ENCODE assay signal across 25 cellular contexts in genomic region chr7:11524476-11525398, GRCh38.
DNase-seq lines count a peak whose midpoint lies in the region; ATAC-seq and TF ChIP-seq lines count a peak whose summit lies in the region.
"Had no signal": no experiment of that assay in that cellular context is flagged by ENCODE, and none has a peak within 500 bp of the region (broad histone marks: within the 10 kb centered on the region; RNA-seq: fewer than 3 reads in every experiment).

No MANE protein-coding gene starts in this region.

- H3K4me2 ChIP-seq in OCI-LY3 (ENCODE audit: low read length), result peak overlapping the region; percentile 20

- H3K27ac ChIP-seq in ACC112 (ENCODE audit: low read depth, low read length) (no peak overlapping the region), OCI-LY3 (ENCODE audit: low read length) (no peak overlapping the region)
- H3K27ac ChIP-seq: cardiac muscle cell, RWPE1, thyroid gland had no signal

- H3K4me3 ChIP-seq in ACC112 (ENCODE audit: low read depth, low read length) (peak overlapping the region; percentile 58), OCI-LY3 (ENCODE audit: low read length) (no peak overlapping the region)
- H3K4me3 ChIP-seq: cardiac muscle cell, thyroid gland had no signal

- ATAC-seq in HG02623 (IDR thresholded peaks at IDR 0.05; ENCODE audit: unreplicated experiment), result no peak
- no peak for ATAC-seq in GM19397 (IDR thresholded peaks at IDR 0.05; ENCODE audit: unreplicated experiment)
- ATAC-seq: activated CD8-positive, alpha-beta T cell treated with anti-CD3 and anti-CD28 coated beads for 36 hours; natural killer cell treated with Interleukin-12 subunit alpha and Interleukin-12 subunit beta and Interleukin-15 and Interleukin-18, amount 100 ng/mL, for 72 hours had no signal

- H2AFZ ChIP-seq in ACC112 (ENCODE audit: low read length, unreplicated experiment) (peak overlapping the region; percentile 76), OCI-LY3 (ENCODE audit: low read depth, low read length) (peak overlapping the region; percentile 39; the same call in 1 of the 2 replicates)

- no peak for TF ChIP-seq CTCF in OCI-LY3 (IDR thresholded peaks at IDR 0.05; ENCODE audit: low read depth, low read length)

- no peaks in the 10 kb centered on the region for H4K20me1 ChIP-seq in OCI-LY3 (ENCODE audit: insufficient read depth, low read length)

- no peak overlapping the region for H3K9ac ChIP-seq in OCI-LY3 (ENCODE audit: low read length)

- H3K9me3 ChIP-seq in OCI-LY3 (ENCODE audit: insufficient read depth, low read length), result no peaks in the 10 kb centered on the region
- H3K9me3 ChIP-seq: thyroid gland had no signal

- H3K4me1 ChIP-seq in ACC112 (ENCODE audit: control insufficient read depth, insufficient read depth, low read length, unreplicated experiment) (no peaks in the 10 kb centered on the region), OCI-LY3 (ENCODE audit: low read length) (no peaks in the 10 kb centered on the region)

- H3K36me3 ChIP-seq in ACC112 (ENCODE audit: insufficient read depth, low read length) (no peaks in the 10 kb centered on the region), OCI-LY3 (replicated peaks; ENCODE audit: low read depth, low read length) (no peaks in the 10 kb centered on the region)
- H3K36me3 ChIP-seq: cardiac muscle cell, thyroid gland had no signal

- H3K79me2 ChIP-seq in ACC112 (ENCODE audit: control insufficient read depth, insufficient read depth, low read length, unreplicated experiment) (no peaks in the 10 kb centered on the region), OCI-LY3 (ENCODE audit: low read length) (no peaks in the 10 kb centered on the region)

- peak; percentile 16 to 75 (median 25) for DNase-seq in NCI-H1417 (lab: John Stamatoyannopoulos, UW)
- peak; percentile 71 for DNase-seq in left kidney (ENCODE audit: low read depth, low spot score)
- no peak for DNase-seq in NK-92 treated with Interleukin-12 subunit alpha and Interleukin-12 subunit beta, amount 100 ng/mL, for 24 hours (lab: John Stamatoyannopoulos, UW)
- no peak for DNase-seq in NK-92 (lab: John Stamatoyannopoulos, UW; ENCODE audit: unreplicated experiment)
- DNase-seq: activated CD8-positive, alpha-beta T cell treated with anti-CD3 and anti-CD28 coated beads for 36 hours; activated T-cell treated with anti-CD3 and anti-CD28 coated beads, Interleukin-2, amount 50 U/mL, for 1 hour; CD4-positive, alpha-beta memory T cell; DMS79; erythroblast; foreskin melanocyte; KG1; MV-4-11; NCI-H2081 treated with DMSO at 0.1 percent for 48 hours; posterior cingulate gyrus; stimulated activated CD4-positive, alpha-beta T cell treated with anti-CD3 and anti-CD28 coated beads, Interleukin-1b, Interleukin-23, amount 100 ng/mL, for 48 hours; stimulated activated naive CD4-positive, alpha-beta T cell; T1000; thyroid gland had no signal

- H3K27me3 ChIP-seq in ACC112 (ENCODE audit: insufficient read depth, low read length) (no peaks in the 10 kb centered on the region), OCI-LY3 (ENCODE audit: low read depth, low read length) (no peaks in the 10 kb centered on the region)
- H3K27me3 ChIP-seq: cardiac muscle cell, thyroid gland had no signal

Comparison
In these comparisons a context has a peak if more than half of its experiments do, and no peak if none do; other contexts are left out.
1. DNase-seq: peak in NCI-H1417 (3 of 3) and left kidney (single experiment); none in NK-92 treated with Interleukin-12 subunit alpha and Interleukin-12 subunit beta, amount 100 ng/mL, for 24 hours (single experiment) and NK-92 (single experiment).